Comparison of ENCODE assay signal across 8 cellular contexts in the genomic region with DNA sequence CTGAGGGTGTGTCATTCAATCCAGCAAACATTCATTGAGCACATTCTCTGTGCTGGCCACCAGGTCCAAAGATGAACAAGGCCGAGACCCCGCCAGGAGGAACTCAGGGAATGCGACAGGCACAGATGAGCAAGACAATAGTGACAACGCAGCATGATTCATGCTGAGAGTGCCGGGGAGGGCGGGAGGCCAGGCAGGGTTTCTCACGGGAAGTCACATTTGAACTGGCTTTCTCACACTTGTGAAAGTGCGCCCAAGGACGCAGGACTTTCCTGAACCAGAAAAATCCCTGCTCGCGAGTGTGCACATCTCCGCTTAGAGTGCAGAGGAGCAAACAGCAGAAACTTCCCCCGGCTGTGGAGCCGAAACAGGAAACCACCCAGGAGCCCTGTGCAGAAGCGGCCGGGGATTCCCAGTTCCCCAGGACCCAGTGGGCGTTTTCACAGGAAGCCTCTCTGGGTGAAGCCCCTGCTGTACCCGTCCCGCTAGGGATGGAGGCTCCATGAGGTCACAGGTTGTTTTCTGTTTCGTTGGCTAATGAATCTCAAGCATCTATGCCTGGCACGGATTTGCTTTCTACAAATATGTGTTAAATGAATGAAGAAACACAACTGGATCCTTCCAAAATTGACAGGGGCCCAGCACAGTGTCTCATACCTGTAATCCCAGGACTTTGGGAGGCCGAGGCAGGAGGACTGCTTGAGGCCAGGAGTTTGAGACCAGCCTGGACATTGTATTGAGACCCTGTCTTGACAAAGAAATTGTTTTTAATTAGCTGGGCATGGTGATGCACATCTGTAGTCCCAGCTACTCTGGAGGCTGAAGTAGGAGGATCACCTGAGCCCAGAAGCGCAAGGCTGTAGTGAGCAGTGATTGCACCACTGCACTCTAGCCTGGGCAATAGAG.
DNase-seq lines count a peak whose midpoint lies in the region; ATAC-seq and TF ChIP-seq lines count a peak whose summit lies in the region.

No MANE protein-coding gene starts in this region.

- H3K36me3 ChIP-seq in heart left ventricle (no peaks in the 10 kb centered on the region), gastrocnemius medialis (no peaks in the 10 kb centered on the region)

- intact Hi-C loops in heart left ventricle (cut with DNase I): loop anchor here in 1 of 10 donors (2.0 kb wide), 1 partner anchor 158 kb away; no protein-coding TSS in a partner anchor
- intact Hi-C loops in gastrocnemius medialis (cut with DNase I; ENCODE audit: low total_unique reads): no loop called here

- H3K4me3 ChIP-seq in heart left ventricle: peak overlapping the region in 10 of 12 donors; percentile 6 to 42 (median 28)
- H3K4me3 ChIP-seq in gastrocnemius medialis: peak overlapping the region; percentile 25 to 34 (median 30)

- DNase-seq in SHP77 (lab: John Stamatoyannopoulos, UW): peak; percentile 43 to 68
- peak; percentile 84 for DNase-seq in activated naive CD4-positive, alpha-beta T cell treated with Interleukin-2 at 50 U/mL for 16 hours
- peak; percentile 59 to 89 (median 70) for DNase-seq in heart left ventricle
- DNase-seq in gastrocnemius medialis: peak; percentile 46 to 61
- no peak for DNase-seq in NCI-H1436 (lab: John Stamatoyannopoulos, UW)
- no peak for DNase-seq in NCI-H2107 (lab: John Stamatoyannopoulos, UW)

- H3K4me1 ChIP-seq in heart left ventricle (peaks cover 0 to 37% (median 8%) of the 10 kb centered on the region in 12 donors), gastrocnemius medialis (peaks cover 5 to 6% of the 10 kb centered on the region in 2 donors)

- H3K27me3 ChIP-seq in heart left ventricle (no peaks in the 10 kb centered on the region), gastrocnemius medialis (no peaks in the 10 kb centered on the region)

- ATAC-seq in GM18907 (IDR thresholded peaks at IDR 0.05; ENCODE audit: unreplicated experiment): peak; percentile 65
- ATAC-seq in HG03095 (IDR thresholded peaks at IDR 0.05; ENCODE audit: unreplicated experiment): peak; percentile 51
- peak; percentile 34 to 74 (median 66) for ATAC-seq in heart left ventricle
- peak; percentile 66 to 76 for ATAC-seq in gastrocnemius medialis

- 37 to 53% (median 39%) methylated on average over 14 to 23 of the region's 23 CpGs for WGBS in heart left ventricle, 4 donors

- H3K9me3 ChIP-seq in heart left ventricle (no peaks in the 10 kb centered on the region), gastrocnemius medialis (no peaks in the 10 kb centered on the region)

- TF ChIP-seq CTCF in heart left ventricle (IDR thresholded peaks at IDR 0.05): no peak
- no peak for TF ChIP-seq CTCF in gastrocnemius medialis (IDR thresholded peaks at IDR 0.05 in 4 of 5, conservative IDR thresholded peaks at IDR 0.05 in 1 of 5)

- in situ Hi-C loops in gastrocnemius medialis (cut with MboI; ENCODE audit: low sequenced_read_pairs in 4 of 4): loop anchor here in 2 of 4 donors (10.0 to 25.0 kb wide), 2 partner anchors 72 to 171 kb away; partner anchors contain the start of genes GPR18 (in 1 of the 2) and TM9SF2 (in 1 of the 2)

- TF ChIP-seq POLR2A in heart left ventricle (IDR thresholded peaks at IDR 0.05): no peak
- TF ChIP-seq POLR2A in gastrocnemius medialis (IDR thresholded peaks at IDR 0.05): no peak

- H3K27ac ChIP-seq in heart left ventricle (peak overlapping the region in 8 of 12 donors; percentile 6 to 85 (median 30)), gastrocnemius medialis (peak overlapping the region in 3 of 4 donors; percentile 35 to 43 (median 41))

Comparison
In these comparisons a context has a peak if more than half of its experiments do, and no peak if none do; other contexts are left out.
1. DNase-seq: peak in SHP77 (2 of 2), activated naive CD4-positive, alpha-beta T cell treated with Interleukin-2 at 50 U/mL for 16 hours (single experiment), heart left ventricle (5 of 5) and gastrocnemius medialis (2 of 2); none in NCI-H1436 (single experiment) and NCI-H2107 (single experiment).
2. Peak in every context shown above with its lines, with median percentiles within 50 percentile points of each other: ATAC-seq.